In genomic region chr11:125176866-125177265, GRCh38 we compare ENCODE assay signal across 17 cellular contexts. TPM values are rescaled to one million over a fixed set of nuclear protein-coding genes. Genes with fewer than 3 reads are reported as not detected.
DNase-seq lines count a peak whose midpoint lies in the region; ATAC-seq and TF ChIP-seq lines count a peak whose summit lies in the region.
"Had no signal": no experiment of that assay in that cellular context is flagged by ENCODE, and none has a peak within 500 bp of the region (broad histone marks: within the 10 kb centered on the region; RNA-seq: fewer than 3 reads in every experiment).

No MANE protein-coding gene starts in this region.

- WGBS in mesenchymal stem cell = 62% methylated on average over 5 of the region's 5 CpGs
- WGBS in upper lobe of left lung, 2 donors = 68 to 90% methylated on average over 5 of the region's 5 CpGs
- WGBS in tibial nerve, 2 donors = 76 to 88% methylated on average over 5 of the region's 5 CpGs

- H2BK5ac ChIP-seq in mesenchymal stem cell (ENCODE audit: low read depth, low read length, poor library complexity, severe bottlenecking) = no peak overlapping the region

- no peak overlapping the region for H2BK15ac ChIP-seq in mesenchymal stem cell (ENCODE audit: low read depth, poor library complexity, severe bottlenecking)

- TF ChIP-seq EP300 in upper lobe of left lung (IDR thresholded peaks at IDR 0.05) (no peak), tibial nerve (IDR thresholded peaks at IDR 0.05) (no peak)

- H3K4ac ChIP-seq in mesenchymal stem cell (ENCODE audit: low read depth in 1 of 2, low read length in 2 of 2) = no peak overlapping the region

- H3K18ac ChIP-seq in mesenchymal stem cell (ENCODE audit: low read depth in 1 of 2, low read length in 2 of 2) = no peak overlapping the region

- peak overlapping the region in 1 of 2 experiments; percentile 2 for H2BK12ac ChIP-seq in mesenchymal stem cell (ENCODE audit: low read length in 2 of 2)

- H4K8ac ChIP-seq in mesenchymal stem cell (ENCODE audit: low read length) = peak overlapping the region; percentile 56

- no peak overlapping the region for H3K14ac ChIP-seq in mesenchymal stem cell (ENCODE audit: low read length in 2 of 2)

- H3K36me3 ChIP-seq in mesenchymal stem cell (ENCODE audit: control insufficient read depth in 1 of 2, insufficient read depth in 2 of 2, low read depth in 1 of 2, low read length in 2 of 2) (peaks cover 0 to 17% of the 10 kb centered on the region in 2 experiments), upper lobe of left lung (no peaks in the 10 kb centered on the region), tibial nerve (no peaks in the 10 kb centered on the region)
- H3K36me3 ChIP-seq: BE2C, breast epithelium, thyroid gland had no signal

- peak; percentile 74 for ATAC-seq in GM18873 (IDR thresholded peaks at IDR 0.05; ENCODE audit: low FRiP score, unreplicated experiment)
- peak; percentile 69 for ATAC-seq in GM21576 (IDR thresholded peaks at IDR 0.05; ENCODE audit: unreplicated experiment)
- ATAC-seq in HG03139 (IDR thresholded peaks at IDR 0.05; ENCODE audit: unreplicated experiment) = peak; percentile 50
- ATAC-seq in upper lobe of left lung (ENCODE audit: low FRiP score in 2 of 2) = no peak
- ATAC-seq: left lobe of liver had no signal

- H3K9me3 ChIP-seq in mesenchymal stem cell (ENCODE audit: control insufficient read depth, low read length) (no peaks in the 10 kb centered on the region), upper lobe of left lung (no peaks in the 10 kb centered on the region), tibial nerve (no peaks in the 10 kb centered on the region)
- H3K9me3 ChIP-seq: BE2C, breast epithelium, thyroid gland had no signal

- no peak overlapping the region for H3K9ac ChIP-seq in mesenchymal stem cell (ENCODE audit: low read length)

- H3K4me3 ChIP-seq in mesenchymal stem cell (ENCODE audit: insufficient read depth in 1 of 2, low read depth in 1 of 2, low read length in 2 of 2) (no peak overlapping the region), upper lobe of left lung (no peak overlapping the region), tibial nerve (no peak overlapping the region)
- H3K4me3 ChIP-seq: breast epithelium, thyroid gland had no signal

- H3K27me3 ChIP-seq in mesenchymal stem cell (ENCODE audit: control insufficient read depth in 1 of 2, insufficient read depth in 1 of 2, low read length in 2 of 2) = peaks cover 0 to 53% of the 10 kb centered on the region in 2 experiments
- no peaks in the 10 kb centered on the region for H3K27me3 ChIP-seq in upper lobe of left lung
- no peaks in the 10 kb centered on the region for H3K27me3 ChIP-seq in tibial nerve
- H3K27me3 ChIP-seq: thyroid gland had no signal

- no peak overlapping the region for H2AFZ ChIP-seq in mesenchymal stem cell (ENCODE audit: low read depth, low read length)

- H3K27ac ChIP-seq in mesenchymal stem cell (ENCODE audit: low read length, poor library complexity, severe bottlenecking) (no peak overlapping the region), upper lobe of left lung (no peak overlapping the region), tibial nerve (no peak overlapping the region)
- H3K27ac ChIP-seq: breast epithelium had no signal

- TF ChIP-seq POLR2A in upper lobe of left lung (IDR thresholded peaks at IDR 0.05) = no peak
- TF ChIP-seq POLR2A in tibial nerve (IDR thresholded peaks at IDR 0.05) = no peak

- no peak overlapping the region for H4K91ac ChIP-seq in mesenchymal stem cell (ENCODE audit: low read length)

- H3K23ac ChIP-seq in mesenchymal stem cell (ENCODE audit: low read length in 2 of 2) = no peak overlapping the region

- no peak overlapping the region for H2BK120ac ChIP-seq in mesenchymal stem cell (ENCODE audit: low read depth, low read length)

- H3K4me2 ChIP-seq in mesenchymal stem cell (ENCODE audit: low read length, poor library complexity, severe bottlenecking) = no peak overlapping the region

- H3K79me1 ChIP-seq in mesenchymal stem cell (replicated peaks; ENCODE audit: low read length, poor library complexity, severe bottlenecking) = peaks cover 25% of the 10 kb centered on the region

- H3K4me1 ChIP-seq in mesenchymal stem cell (ENCODE audit: control insufficient read depth, insufficient read depth, low read depth, low read length) (peaks cover 56% of the 10 kb centered on the region), upper lobe of left lung (no peaks in the 10 kb centered on the region), tibial nerve (peaks cover 0 to 39% (median 10%) of the 10 kb centered on the region in 4 donors)
- H3K4me1 ChIP-seq: BE2C, breast epithelium had no signal

- DNase-seq in mesenchymal stem cell = no peak
- no peak for DNase-seq in upper lobe of left lung
- DNase-seq in tibial nerve (ENCODE audit: low spot score in 2 of 2) = no peak
- no peak for DNase-seq in activated CD8-positive, alpha-beta memory T cell treated with anti-CD3 and anti-CD28 coated beads, Interleukin-2, amount 50 U/mL, for 48 hours
- DNase-seq in stimulated activated CD4-positive, alpha-beta T cell treated with anti-CD3 and anti-CD28 coated beads, Interleukin-15, amount 100 ng/mL, for 24 hours = no peak
- DNase-seq: activated CD4-positive, CD25-positive, alpha-beta regulatory T cell; activated naive CD4-positive, alpha-beta T cell treated with anti-CD3 and anti-CD28 coated beads, Interleukin-2, amount 10 ng/mL, durations not matched to agents 7 days and 5 days; BE2C; NCI-H1694; NCI-H510A treated with DMSO at 0.1 percent for 48 hours had no signal

- peak overlapping the region; percentile 76 for H2AK5ac ChIP-seq in mesenchymal stem cell (ENCODE audit: low read length, severe bottlenecking)

- TF ChIP-seq CTCF in upper lobe of left lung (IDR thresholded peaks at IDR 0.05) (no peak), tibial nerve (IDR thresholded peaks at IDR 0.05) (no peak)

RNA-seq across cellular contexts. Expression of gene PKNOX2, which starts 12.3 kb away (rescaled TPM):
- polyA plus RNA-seq in mesenchymal stem cell (2013, experiment 1 of 2) = 3.7 TPM
- polyA plus RNA-seq in mesenchymal stem cell (2013, experiment 2 of 2) = 3.4 TPM
- 10 to 100 TPM in 2 of 6 donors, 1 to 10 TPM in 4; 2.9 to 15.5 (median 8.4) TPM for total RNA-seq in upper lobe of left lung
- total RNA-seq in tibial nerve = 1 to 10 TPM; 5.7 to 7.2 (median 6.4) TPM
- total RNA-seq: HT-29 had no signal

Comparison
In these comparisons a context has a peak if more than half of its experiments do, and no peak if none do; other contexts are left out.
1. ATAC-seq: peak in GM18873 (single experiment), GM21576 (single experiment) and HG03139 (single experiment); none in upper lobe of left lung (0 of 2).